1 cellular context compared by ENCODE assay signal in the genomic region with DNA sequence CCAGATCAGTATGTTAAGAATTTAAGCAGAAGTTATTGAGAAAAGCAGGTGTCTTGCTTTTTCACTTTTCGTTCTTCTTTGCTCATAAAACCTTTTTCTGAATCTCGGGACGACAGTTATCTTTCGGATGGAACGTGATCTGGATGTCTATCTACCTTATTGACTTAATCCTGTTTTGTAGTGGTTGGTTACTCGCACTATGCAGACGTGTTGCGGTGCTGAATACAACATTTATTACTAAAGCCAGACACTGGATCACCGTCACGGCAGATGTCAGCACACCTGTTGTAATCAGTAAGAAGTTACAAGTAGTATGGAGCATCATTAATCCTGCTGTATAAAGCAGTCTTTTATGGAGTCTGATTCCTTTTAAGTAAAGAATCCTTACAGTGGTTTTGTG.
TF ChIP-seq lines count a peak whose summit lies in the region.

No MANE protein-coding gene starts in this region.

TF ChIP-seq in H1, 55 proteins besides CTCF, POLR2A, EP300 and RAD21 (continued from another document):
- TF ChIP-seq, protein P1, sequence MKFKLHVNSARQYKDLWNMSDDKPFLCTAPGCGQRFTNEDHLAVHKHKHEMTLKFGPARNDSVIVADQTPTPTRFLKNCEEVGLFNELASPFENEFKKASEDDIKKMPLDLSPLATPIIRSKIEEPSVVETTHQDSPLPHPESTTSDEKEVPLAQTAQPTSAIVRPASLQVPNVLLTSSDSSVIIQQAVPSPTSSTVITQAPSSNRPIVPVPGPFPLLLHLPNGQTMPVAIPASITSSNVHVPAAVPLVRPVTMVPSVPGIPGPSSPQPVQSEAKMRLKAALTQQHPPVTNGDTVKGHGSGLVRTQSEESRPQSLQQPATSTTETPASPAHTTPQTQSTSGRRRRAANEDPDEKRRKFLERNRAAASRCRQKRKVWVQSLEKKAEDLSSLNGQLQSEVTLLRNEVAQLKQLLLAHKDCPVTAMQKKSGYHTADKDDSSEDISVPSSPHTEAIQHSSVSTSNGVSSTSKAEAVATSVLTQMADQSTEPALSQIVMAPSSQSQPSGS (IDR thresholded peaks at IDR 0.05; ENCODE audit: low read length) = no peak
- TF ChIP-seq JUND (IDR thresholded peaks at IDR 0.05; ENCODE audit: low read length) (no peak), POU5F1 (IDR thresholded peaks at IDR 0.05; ENCODE audit: low read depth, low read length) (no peak)
TF ChIP-seq in H1: peak in this region for 0.
